In genomic region chr7:44573464-44574285, GRCh38 we compare ENCODE assay signal across 8 cellular contexts. TPM values are rescaled to one million over a fixed set of nuclear protein-coding genes. Genes with fewer than 3 reads are reported as not detected.
DNase-seq lines count a peak whose midpoint lies in the region; ATAC-seq and TF ChIP-seq lines count a peak whose summit lies in the region.

DDX56 (minus strand) TSS chr7:44573908; CDS start chr7:44573895, 13 bp downstream.

- peak within 1 kb of the TSS; percentile 93 for H3K4me3 Mint-ChIP-seq in progenitor cell of endocrine pancreas (ENCODE audit: low read depth)

- peak; percentile 89 for ATAC-seq in HG02870 (IDR thresholded peaks at IDR 0.05; ENCODE audit: unreplicated experiment)

- peak within 1 kb of the TSS; percentile 95 for H3K4me3 ChIP-seq in left ventricle myocardium inferior

- H3K36me3 ChIP-seq in left ventricle myocardium inferior = peaks cover 53% of the 10 kb centered on the region

- no peaks in the 10 kb centered on the region for H3K9me3 ChIP-seq in left ventricle myocardium inferior (replicated peaks)

- peaks cover 22% of the 10 kb centered on the region for H3K4me1 Mint-ChIP-seq in progenitor cell of endocrine pancreas (ENCODE audit: low read depth)

- H3K36me3 Mint-ChIP-seq in progenitor cell of endocrine pancreas (ENCODE audit: insufficient read depth) = peaks cover 23% of the 10 kb centered on the region

- in situ Hi-C loops in GM13976 (cut with MboI; ENCODE audit: low sequenced_read_pairs, unreplicated experiment) = no loop called here

- intact Hi-C loops in T-helper 1 cell treated with Interleukin-12 subunit alpha and Interleukin-12 subunit beta and Interleukin-4 antibody, amounts not matched to agents 30 ng/mL and 1 ng/mL, for 36 hours (cut with micrococcal nuclease) = loop anchor here (1.0 to 2.0 kb wide), 9 partner anchors 9 to 537 kb away; partner anchors contain the start of genes NUDCD3, POLD2, PPIA and TBRG4
- intact Hi-C loops in left ventricle myocardium inferior (cut with micrococcal nuclease) = no loop called here

- H3K27me3 ChIP-seq in left ventricle myocardium inferior (ENCODE audit: low read depth) = no peaks in the 10 kb centered on the region

- H3K4me1 ChIP-seq in left ventricle myocardium inferior = peaks cover 34% of the 10 kb centered on the region

- H3K27me3 Mint-ChIP-seq in progenitor cell of endocrine pancreas = no peaks in the 10 kb centered on the region

- TF ChIP-seq CTCF in GM13976 (IDR thresholded peaks at IDR 0.05; ENCODE audit: borderline replicate concordance, control extremely low read depth, extremely low read depth, insufficient read depth, missing control alignments) = no peak
- no peak for TF ChIP-seq CTCF in left ventricle myocardium inferior (IDR thresholded peaks at IDR 0.05; ENCODE audit: borderline replicate concordance)
- TF ChIP-seq CTCF in progenitor cell of endocrine pancreas (IDR thresholded peaks at IDR 0.05; ENCODE audit: unreplicated experiment) = no peak

- DNase-seq in GM13976 (ENCODE audit: low spot score) (peak; percentile 97), NCI-H146 treated with DMSO at 0.1 percent for 48 hours (lab: John Stamatoyannopoulos, UW; ENCODE audit: unreplicated experiment) (peak; percentile 88), amniotic epithelial cell (ENCODE audit: low read depth) (peak; percentile 90), left ventricle myocardium inferior (peak; percentile 93), progenitor cell of endocrine pancreas (ENCODE audit: low spot score, unreplicated experiment) (peak; percentile 85), ureter (ENCODE audit: low spot score) (peak; percentile 96)

- peak within 1 kb of the TSS; percentile 90 for H3K27ac ChIP-seq in left ventricle myocardium inferior (replicated peaks)

- H3K27ac Mint-ChIP-seq in progenitor cell of endocrine pancreas = peak within 1 kb of the TSS; percentile 97

- H3K9me3 Mint-ChIP-seq in progenitor cell of endocrine pancreas (ENCODE audit: low read depth) = no peaks in the 10 kb centered on the region

RNA-seq across cellular contexts. Expression of gene DDX56, which starts in this region (rescaled TPM):
- 89.9 and 96.1 TPM in 2 replicates for total RNA-seq in T-helper 1 cell treated with Interleukin-12 subunit alpha and Interleukin-12 subunit beta and Interleukin-4 antibody, amounts not matched to agents 30 ng/mL and 1 ng/mL, for 36 hours
- total RNA-seq in left ventricle myocardium inferior (27.1 TPM), progenitor cell of endocrine pancreas (111 and 120 TPM in 2 replicates), ureter (89.4 TPM)

Comparison
In these comparisons a context has a peak if more than half of its experiments do, and no peak if none do; other contexts are left out.
1. Peak in every context shown above with its lines: DNase-seq, ATAC-seq, H3K4me3 ChIP-seq and H3K27ac ChIP-seq.